In genomic region chr16:4370570-4371480, GRCh38 we compare ENCODE assay signal across 9 cellular contexts. TPM values are rescaled to one million over a fixed set of nuclear protein-coding genes. Genes with fewer than 3 reads are reported as not detected.
DNase-seq lines count a peak whose midpoint lies in the region; ATAC-seq and TF ChIP-seq lines count a peak whose summit lies in the region.
"Had no signal": no experiment of that assay in that cellular context is flagged by ENCODE, and none has a peak within 500 bp of the region (broad histone marks: within the 10 kb centered on the region; RNA-seq: fewer than 3 reads in every experiment).

No MANE protein-coding gene starts in this region.

- no peaks in the 10 kb centered on the region for H3K36me3 ChIP-seq in PC-3 (ENCODE audit: low read depth, low read length)
- no peaks in the 10 kb centered on the region for H3K36me3 ChIP-seq in neural cell (ENCODE audit: insufficient read depth, low read length)

- BruUV-seq in PC-3 (replicated peaks; lab: Mats Ljungman, UMichigan) = no TSS peak

- CTCF ChIA-PET in PC-3 (lab: Charles Lee) = no interaction called here

- in situ Hi-C loops in GM13976 (cut with MboI; ENCODE audit: low sequenced_read_pairs, unreplicated experiment) = no loop called here

- TF ChIP-seq EP300 in neural cell (conservative IDR thresholded peaks at IDR 0.05; ENCODE audit: poor library complexity, severe bottlenecking) = no peak

- peaks cover 68% of the 10 kb centered on the region for H3K4me1 ChIP-seq in PC-3 (ENCODE audit: insufficient read depth, low read length)

- H3K9me3 ChIP-seq in PC-3 (ENCODE audit: low read length) (no peaks in the 10 kb centered on the region), neural cell (ENCODE audit: low read length) (no peaks in the 10 kb centered on the region)

- H3K27ac ChIP-seq in PC-3 (ENCODE audit: low read length) = no peak overlapping the region
- no peak overlapping the region for H3K27ac ChIP-seq in neural cell (ENCODE audit: low read length)

- TF ChIP-seq RAD21 in neural cell (conservative IDR thresholded peaks at IDR 0.05) = no peak

- H3K4me3 Mint-ChIP-seq in stimulated activated naive B cell treated with anti-CD40 and anti-IgM and Interleukin-4, amounts not matched to agents 10 μg/mL and 1 μg/mL and 100 μg/mL, for 72 hours = no peak overlapping the region

- intact Hi-C loops in PC-3 (cut with micrococcal nuclease) = no loop called here

- no peaks in the 10 kb centered on the region for H3K27me3 ChIP-seq in PC-3 (ENCODE audit: low read length)
- peaks cover 11% of the 10 kb centered on the region for H3K27me3 ChIP-seq in neural cell (ENCODE audit: insufficient read depth, low read depth, low read length)

- no peaks in the 10 kb centered on the region for H3K9me3 Mint-ChIP-seq in stimulated activated naive B cell treated with anti-CD40 and anti-IgM and Interleukin-4, amounts not matched to agents 10 μg/mL and 1 μg/mL and 100 μg/mL, for 72 hours
- H3K9me3 Mint-ChIP-seq: activated T-cell treated with anti-CD3 and anti-CD28 coated beads, Interleukin-2, amount 50 U/mL, for 72 hours had no signal

- no peak overlapping the region for H3K27ac Mint-ChIP-seq in stimulated activated naive B cell treated with anti-CD40 and anti-IgM and Interleukin-4, amounts not matched to agents 10 μg/mL and 1 μg/mL and 100 μg/mL, for 72 hours
- H3K27ac Mint-ChIP-seq: activated T-cell treated with anti-CD3 and anti-CD28 coated beads, Interleukin-2, amount 50 U/mL, for 72 hours had no signal

- H3F3A ChIP-seq in PC-3 (ENCODE audit: low read length, unreplicated experiment) (no peaks in the 10 kb centered on the region), neural cell (ENCODE audit: insufficient read depth, low read length, poor library complexity, severe bottlenecking) (no peaks in the 10 kb centered on the region)

- DNase-seq in AG09309 (ENCODE audit: low read depth) = peak; percentile 86
- DNase-seq in PC-3 = no peak
- DNase-seq in fibroblast of mammary gland (ENCODE audit: low read depth) = peak; percentile 78
- no peak for DNase-seq in GM13976 (ENCODE audit: low spot score)
- no peak for DNase-seq in CD1c-positive myeloid dendritic cell (ENCODE audit: extremely low spot score)
- DNase-seq in stimulated activated naive B cell treated with anti-CD40 and anti-IgM and Interleukin-4, amounts not matched to agents 10 μg/mL and 1 μg/mL and 100 μg/mL, for 72 hours = no peak

- H3K4me2 ChIP-seq in PC-3 (ENCODE audit: low read length) (peak overlapping the region; percentile 100), neural cell (ENCODE audit: low read length) (no peak overlapping the region)

- H3K79me2 ChIP-seq in PC-3 (ENCODE audit: low read length) = peaks cover 18% of the 10 kb centered on the region
- no peaks in the 10 kb centered on the region for H3K79me2 ChIP-seq in neural cell (replicated peaks; ENCODE audit: insufficient read depth, low read length)

- POLR2A ChIA-PET in PC-3 (lab: Charles Lee; ENCODE audit: unreplicated experiment) = interaction anchor here (0.6 kb wide), 1 partner anchor 82 kb away, joined by 4 read pairs; no protein-coding TSS in a partner anchor

- no peak for ATAC-seq in PC-3
- ATAC-seq in HG03108 (IDR thresholded peaks at IDR 0.05; ENCODE audit: unreplicated experiment) = no peak
- ATAC-seq in stimulated activated naive B cell treated with anti-CD40 and anti-IgM and Interleukin-4, amounts not matched to agents 10 μg/mL and 1 μg/mL and 100 μg/mL, for 72 hours (replicated peaks) = no peak

- H4K20me1 ChIP-seq in PC-3 (ENCODE audit: low read length) (peaks cover 9% of the 10 kb centered on the region; the same call in 1 of the 2 replicates), neural cell (ENCODE audit: insufficient read depth) (no peaks in the 10 kb centered on the region)

- TF ChIP-seq CTCF in AG09309 (IDR thresholded peaks at IDR 0.05; ENCODE audit: control insufficient read depth, insufficient read depth, low read depth, low read length, missing control alignments) = no peak
- no peak for TF ChIP-seq CTCF in PC-3 (conservative IDR thresholded peaks at IDR 0.05; ENCODE audit: low read depth, low read length)
- TF ChIP-seq CTCF in fibroblast of mammary gland (conservative IDR thresholded peaks at IDR 0.05; ENCODE audit: control insufficient read depth, insufficient read depth, low read depth, low read length) = no peak
- TF ChIP-seq CTCF in neural cell (IDR thresholded peaks at IDR 0.05; ENCODE audit: poor library complexity, severe bottlenecking) = no peak
- TF ChIP-seq CTCF in GM13976 (IDR thresholded peaks at IDR 0.05; ENCODE audit: borderline replicate concordance, control extremely low read depth, extremely low read depth, insufficient read depth, missing control alignments) = no peak

- H3K9ac ChIP-seq in PC-3 (ENCODE audit: low read length) (no peak overlapping the region), neural cell (ENCODE audit: low read length) (no peak overlapping the region)

- peaks cover 10 to 14% of the 10 kb centered on the region in 2 donors for H3K36me3 Mint-ChIP-seq in stimulated activated naive B cell treated with anti-CD40 and anti-IgM and Interleukin-4, amounts not matched to agents 10 μg/mL and 1 μg/mL and 100 μg/mL, for 72 hours

- peaks cover 14 to 25% of the 10 kb centered on the region in 2 donors for H3K4me1 Mint-ChIP-seq in stimulated activated naive B cell treated with anti-CD40 and anti-IgM and Interleukin-4, amounts not matched to agents 10 μg/mL and 1 μg/mL and 100 μg/mL, for 72 hours

- H2AFZ ChIP-seq in PC-3 (ENCODE audit: low read length) (0 out of 2 replicates have a peak overlapping the region, but pooled peaks have one; percentile 20), neural cell (ENCODE audit: low read depth, low read length) (no peak overlapping the region)

- H3K9me2 ChIP-seq in PC-3 (replicated peaks; ENCODE audit: low read length) (no peaks in the 10 kb centered on the region), neural cell (ENCODE audit: insufficient read depth, low read length) (no peaks in the 10 kb centered on the region)

- no peaks in the 10 kb centered on the region for H3K27me3 Mint-ChIP-seq in stimulated activated naive B cell treated with anti-CD40 and anti-IgM and Interleukin-4, amounts not matched to agents 10 μg/mL and 1 μg/mL and 100 μg/mL, for 72 hours

- H3K4me3 ChIP-seq in AG09309 (ENCODE audit: control insufficient read depth, low read depth, low read length) (peak overlapping the region; percentile 19), PC-3 (ENCODE audit: low read length) (peak overlapping the region; percentile 91; the same call in 1 of the 2 replicates), fibroblast of mammary gland (ENCODE audit: control insufficient read depth, low read depth, low read length) (peak overlapping the region; percentile 20), neural cell (ENCODE audit: low read length) (peak overlapping the region; percentile 56)

TF ChIP-seq in neural cell, 6 proteins besides CTCF, POLR2A, EP300 and RAD21:
- no peak for TF ChIP-seq MXI1 (conservative IDR thresholded peaks at IDR 0.05; ENCODE audit: poor library complexity, severe bottlenecking)
- TF ChIP-seq EZH2 (IDR thresholded peaks at IDR 0.05; ENCODE audit: borderline replicate concordance, insufficient read depth, low read length, poor library complexity, severe bottlenecking) = no peak
- TF ChIP-seq SMC3 (conservative IDR thresholded peaks at IDR 0.05; ENCODE audit: poor library complexity) = no peak
- TF ChIP-seq POLR2AphosphoS5 (IDR thresholded peaks at IDR 0.05) = no peak
- TF ChIP-seq TAF1 (IDR thresholded peaks at IDR 0.05; ENCODE audit: low read depth) = no peak
- TF ChIP-seq REST (IDR thresholded peaks at IDR 0.05; ENCODE audit: borderline replicate concordance) = no peak
TF ChIP-seq in neural cell: peak in this region for 0.

RNA-seq across cellular contexts. Expression of gene VASN, which starts 0.8 kb away (rescaled TPM):
- 12.2 and 13.6 TPM in 2 replicates for total RNA-seq in PC-3 (2014; rRNA removed)
- polyA plus RNA-seq in neural cell = 0.32 and 0.57 TPM in 2 replicates
- polyA minus RNA-seq in neural cell = 0.46 and 0.49 TPM in 2 replicates
- total RNA-seq: activated T-cell treated with anti-CD3 and anti-CD28 coated beads, Interleukin-2, amount 50 U/mL, for 72 hours had no signal

RNA-seq across cellular contexts. Expression of gene PAM16, which starts 19.7 kb away (rescaled TPM):
- total RNA-seq in PC-3 (2014; rRNA removed) = 91.2 and 95.5 TPM in 2 replicates
- 125 and 145 TPM in 2 replicates for polyA plus RNA-seq in neural cell
- 21.2 and 29.5 TPM in 2 replicates for polyA minus RNA-seq in neural cell

RNA-seq across cellular contexts. Expression of gene CORO7, which starts 45.6 kb away (rescaled TPM):
- total RNA-seq in PC-3 (2014; rRNA removed) = 14.1 and 14.3 TPM in 2 replicates
- 57.6 and 65.3 TPM in 2 replicates for polyA plus RNA-seq in neural cell
- polyA minus RNA-seq in neural cell = 77.4 and 96.7 TPM in 2 replicates

RNA-seq across cellular contexts. Expression of gene DNAJA3, which starts 54.8 kb away (rescaled TPM):
- total RNA-seq in PC-3 (2014; rRNA removed) = 123 and 158 TPM in 2 replicates
- polyA plus RNA-seq in neural cell = 44.8 and 60.0 TPM in 2 replicates
- polyA minus RNA-seq in neural cell = 47.0 and 49.4 TPM in 2 replicates

RNA-seq across cellular contexts. Expression of gene GLIS2, which starts 55.0 kb away (rescaled TPM):
- total RNA-seq in PC-3 (2014; rRNA removed) = 2.1 and 5.9 TPM in 2 replicates
- 2.6 and 3.2 TPM in 2 replicates for polyA plus RNA-seq in neural cell
- polyA minus RNA-seq in neural cell = 5.9 and 7.8 TPM in 2 replicates

Comparison
In these comparisons a context has a peak if more than half of its experiments do, and no peak if none do; other contexts are left out.
1. DNase-seq: peak in AG09309 (single experiment) and fibroblast of mammary gland (single experiment); none in PC-3 (single experiment), GM13976 (single experiment), CD1c-positive myeloid dendritic cell (single experiment) and stimulated activated naive B cell treated with anti-CD40 and anti-IgM and Interleukin-4, amounts not matched to agents 10 μg/mL and 1 μg/mL and 100 μg/mL, for 72 hours (single experiment).
2. H3K4me3 ChIP-seq: peak in every context shown above with its lines; median percentile 91 in PC-3; 56 in neural cell; 20 in fibroblast of mammary gland; 19 in AG09309.